8 cellular contexts compared by ENCODE assay signal in the genomic region with DNA sequence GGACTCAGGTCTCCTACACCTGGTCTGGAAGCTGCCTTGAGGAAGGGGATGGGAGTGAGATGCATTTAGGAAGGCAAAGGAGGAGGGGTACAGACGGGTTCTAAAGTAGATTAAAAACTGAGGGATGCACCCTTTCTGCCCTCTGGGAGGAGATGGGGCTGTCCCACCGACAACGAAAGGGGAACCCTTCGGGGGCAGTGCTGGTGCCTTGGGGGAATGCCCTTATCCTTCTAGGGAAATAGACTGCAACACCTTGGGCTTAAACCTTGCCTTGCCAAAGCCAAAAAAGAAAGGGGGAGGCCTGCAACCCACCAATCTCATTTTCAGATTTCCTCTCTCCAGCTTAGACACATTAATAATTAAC.
DNase-seq lines count a peak whose midpoint lies in the region; ATAC-seq and TF ChIP-seq lines count a peak whose summit lies in the region.

No MANE protein-coding gene starts in this region.

- H3K9ac ChIP-seq in smooth muscle cell (ENCODE audit: low read depth), result peak overlapping the region; percentile 44

- H3K4me2 ChIP-seq in smooth muscle cell, result peak overlapping the region; percentile 96

- peak overlapping the region; percentile 60 for H3K4me3 ChIP-seq in epithelial cell of proximal tubule (ENCODE audit: low read depth, low read length)
- peak overlapping the region; percentile 61 for H3K4me3 ChIP-seq in smooth muscle cell

- H4K20me1 ChIP-seq in smooth muscle cell (ENCODE audit: low read depth), result no peaks in the 10 kb centered on the region

- no peaks in the 10 kb centered on the region for H3K9me3 ChIP-seq in smooth muscle cell (replicated peaks; ENCODE audit: low read depth)

- H3K36me3 ChIP-seq in smooth muscle cell (ENCODE audit: low read depth), result no peaks in the 10 kb centered on the region

- ATAC-seq in GM19463 (IDR thresholded peaks at IDR 0.05; ENCODE audit: unreplicated experiment), result peak; percentile 49
- peak; percentile 36 for ATAC-seq in HG03175 (IDR thresholded peaks at IDR 0.05; ENCODE audit: unreplicated experiment)

- TF ChIP-seq CTCF in epithelial cell of proximal tubule (conservative IDR thresholded peaks at IDR 0.05; ENCODE audit: low read depth, low read length) (no peak), smooth muscle cell (IDR thresholded peaks at IDR 0.05; ENCODE audit: borderline replicate concordance, insufficient read depth, poor library complexity, severe bottlenecking) (no peak)

- WGBS in smooth muscle cell (ENCODE audit: low lambda C conversion rate), result 24% methylated on average over 4 of the region's 4 CpGs

- peaks cover 32% of the 10 kb centered on the region for H3K4me1 ChIP-seq in smooth muscle cell (ENCODE audit: low read depth)

- DNase-seq in epithelial cell of proximal tubule (ENCODE audit: low read depth) (no peak), smooth muscle cell (lab: John Stamatoyannopoulos, UW; ENCODE audit: unreplicated experiment) (no peak), DMS153 (lab: John Stamatoyannopoulos, UW) (no peak), A172 (ENCODE audit: low spot score) (no peak), NCI-H2107 (lab: John Stamatoyannopoulos, UW) (no peak), G401 (ENCODE audit: low spot score) (no peak)

- in situ Hi-C loops in G401 (cut with HindIII; ENCODE audit: low sequenced_read_pairs), result no loop called here

- H2AFZ ChIP-seq in smooth muscle cell (ENCODE audit: low read depth), result no peak overlapping the region

- no peaks in the 10 kb centered on the region for H3K79me2 ChIP-seq in smooth muscle cell (ENCODE audit: low read depth)

- peak overlapping the region; percentile 36 for H3K27ac ChIP-seq in smooth muscle cell (ENCODE audit: low read depth)

- H3K27me3 ChIP-seq in smooth muscle cell (ENCODE audit: low read depth), result peaks cover 35% of the 10 kb centered on the region

- H3F3A ChIP-seq in smooth muscle cell (ENCODE audit: low read depth), result no peaks in the 10 kb centered on the region
